Comparison of ENCODE assay signal across 14 cellular contexts in genomic region chr5:131786900-131787692, GRCh38.
"Had no signal": no experiment of that assay in that cellular context is flagged by ENCODE, and none has a peak within 500 bp of the region (broad histone marks: within the 10 kb centered on the region; RNA-seq: fewer than 3 reads in every experiment).

No MANE protein-coding gene starts in this region.

- H3K4me3 ChIP-seq: tibial artery, vagina had no signal

- H3K27me3 ChIP-seq: tibial artery, vagina had no signal

- H3K36me3 ChIP-seq: tibial artery, vagina had no signal

- DNase-seq: activated CD4-positive, alpha-beta T cell treated with anti-CD3 and anti-CD28 coated beads, Interleukin-2, amount 50 U/mL, for 4 hours; activated CD4-positive, CD25-positive, alpha-beta regulatory T cell treated with anti-CD3 and anti-CD28 coated beads, Interleukin-2, amount 50 U/mL, for 72 hours; activated CD8-positive, alpha-beta memory T cell treated with anti-CD3 and anti-CD28 coated beads, Interleukin-2, amount 10 ng/mL, durations not matched to agents 7 days and 5 days; activated effector memory CD4-positive, alpha-beta T cell treated with anti-CD3 and anti-CD28 coated beads, Interleukin-2, amount 50 U/mL, for 16 hours; activated T-cell treated with anti-CD3 and anti-CD28 coated beads, Interleukin-2, amount 50 U/mL, for 4 hours; amygdala; cerebellar nuclear complex; effector memory CD8-positive, alpha-beta T cell; erythroblast; immature natural killer cell; mammary epithelial cell; tibial artery had no signal

- H3K27ac ChIP-seq: tibial artery, vagina had no signal

- H3K9me3 ChIP-seq: tibial artery, vagina had no signal

- ATAC-seq: activated CD8-positive, alpha-beta memory T cell treated with anti-CD3 and anti-CD28 coated beads, Interleukin-2, amount 10 ng/mL, durations not matched to agents 7 days and 5 days; activated T-cell treated with anti-CD3 and anti-CD28 coated beads, Interleukin-2, amount 50 U/mL, for 4 hours; effector memory CD8-positive, alpha-beta T cell; natural killer cell treated with Interleukin-12 subunit alpha and Interleukin-12 subunit beta and Interleukin-15 and Interleukin-18, amount 100 ng/mL, for 72 hours had no signal
